Comparison of ENCODE assay signal across 1 cellular context in the genomic region with DNA sequence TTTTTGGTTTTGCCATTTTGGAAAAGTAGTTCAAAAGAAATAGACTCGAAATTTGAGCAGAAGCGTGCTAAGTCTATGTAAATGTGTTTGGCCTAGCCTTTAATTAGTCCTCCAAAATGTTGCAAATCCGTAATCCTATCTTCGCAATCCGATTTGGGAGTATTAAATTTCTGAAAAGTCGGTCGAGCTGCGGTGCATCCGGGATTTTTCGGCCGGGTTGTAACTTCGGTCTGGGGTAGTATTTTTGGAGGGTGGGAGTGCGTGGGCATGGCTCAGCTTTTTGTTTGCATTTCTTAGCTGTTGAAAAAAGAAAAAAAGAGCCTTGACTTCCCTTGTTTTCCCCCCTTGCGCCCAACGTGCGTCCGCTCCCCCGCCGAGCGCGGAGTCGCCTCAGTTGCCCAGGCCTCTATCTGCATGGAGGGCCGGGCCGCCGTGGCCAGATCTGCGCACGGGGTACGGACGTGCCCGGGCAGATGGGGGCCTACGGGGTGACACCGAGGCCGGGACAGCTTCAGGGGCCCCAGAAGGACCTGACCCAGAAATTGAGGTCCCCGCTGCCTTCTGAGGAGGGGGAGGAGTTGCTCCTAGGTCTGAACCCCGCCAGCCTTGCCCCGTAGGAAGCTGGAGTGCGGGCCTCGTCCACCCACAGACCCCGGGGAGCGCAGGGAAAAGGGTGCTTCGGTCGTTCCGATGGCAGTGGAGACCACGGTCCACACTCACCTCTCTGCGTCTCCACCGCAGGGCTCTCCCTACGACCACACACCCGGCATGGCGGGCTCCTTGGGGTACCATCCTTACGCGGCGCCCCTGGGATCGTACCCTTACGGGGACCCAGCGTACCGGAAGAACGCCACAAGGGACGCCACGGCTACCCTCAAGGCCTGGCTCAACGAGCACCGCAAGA.
TF ChIP-seq lines count a peak whose summit lies in the region.

No MANE protein-coding gene starts in this region.

TF ChIP-seq in H1, 55 proteins besides CTCF, POLR2A, EP300 and RAD21 (continued from another document):
- TF ChIP-seq EGR1 (IDR thresholded peaks at IDR 0.05; ENCODE audit: borderline replicate concordance, low read depth, low read length): no peak
- no peak for TF ChIP-seq CHD1 (IDR thresholded peaks at IDR 0.05; ENCODE audit: low read depth, low read length)
- TF ChIP-seq SAP30 (IDR thresholded peaks at IDR 0.05; ENCODE audit: insufficient read depth, insufficient replicate concordance, low read length): no peak
- no peak for TF ChIP-seq BCL11A (IDR thresholded peaks at IDR 0.05; ENCODE audit: low read depth in 2 of 2, low read length in 2 of 2)
- no peak for TF ChIP-seq SIRT6 (IDR thresholded peaks at IDR 0.05; ENCODE audit: low read length)
- TF ChIP-seq GTF2F1 (IDR thresholded peaks at IDR 0.05; ENCODE audit: borderline replicate concordance, low read depth, low read length): no peak
- no peak for TF ChIP-seq TEAD4 (IDR thresholded peaks at IDR 0.05; ENCODE audit: low read depth, low read length)
- TF ChIP-seq KDM5A (IDR thresholded peaks at IDR 0.05; ENCODE audit: low read length): no peak
- no peak for TF ChIP-seq SP2 (IDR thresholded peaks at IDR 0.05; ENCODE audit: low read length)
- no peak for TF ChIP-seq POLR2AphosphoS5 (IDR thresholded peaks at IDR 0.05; ENCODE audit: low read depth, low read length)
- no peak for TF ChIP-seq BACH1 (IDR thresholded peaks at IDR 0.05; ENCODE audit: low read length)
- no peak for TF ChIP-seq JUN (IDR thresholded peaks at IDR 0.05; ENCODE audit: low read depth, low read length)
- no peak for TF ChIP-seq TAF7 (optimal IDR thresholded peaks at IDR 0.05; ENCODE audit: borderline replicate concordance, low read depth, low read length)
- no peak for TF ChIP-seq HDAC6 (IDR thresholded peaks at IDR 0.05; ENCODE audit: low read depth, low read length)
- TF ChIP-seq FOSL1 (IDR thresholded peaks at IDR 0.05; ENCODE audit: insufficient read depth, low read depth, low read length): no peak
- TF ChIP-seq CHD2 (IDR thresholded peaks at IDR 0.05; ENCODE audit: low read length): no peak
- TF ChIP-seq SUZ12 (IDR thresholded peaks at IDR 0.05; ENCODE audit: low read length): peak; percentile 98
- TF ChIP-seq, protein P1, sequence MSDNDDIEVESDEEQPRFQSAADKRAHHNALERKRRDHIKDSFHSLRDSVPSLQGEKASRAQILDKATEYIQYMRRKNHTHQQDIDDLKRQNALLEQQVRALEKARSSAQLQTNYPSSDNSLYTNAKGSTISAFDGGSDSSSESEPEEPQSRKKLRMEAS (IDR thresholded peaks at IDR 0.05): no peak
- peak; percentile 56 for TF ChIP-seq KDM4A (IDR thresholded peaks at IDR 0.05; ENCODE audit: low read depth, low read length, severe bottlenecking)
- TF ChIP-seq CBX8 (IDR thresholded peaks at IDR 0.05; ENCODE audit: borderline replicate concordance, low read depth, low read length): peak; percentile 44; the same call in 1 of the 2 replicates
- TF ChIP-seq NRF1 (IDR thresholded peaks at IDR 0.05; ENCODE audit: low read depth, low read length): no peak
- no peak for TF ChIP-seq CEBPB (IDR thresholded peaks at IDR 0.05; ENCODE audit: low read depth, low read length)
- no peak for TF ChIP-seq KDM1A (IDR thresholded peaks at IDR 0.05; ENCODE audit: borderline replicate concordance, low read length)
- TF ChIP-seq ATF3 (IDR thresholded peaks at IDR 0.05; ENCODE audit: insufficient read depth, low read depth, low read length): no peak
- TF ChIP-seq TAF1 (IDR thresholded peaks at IDR 0.05; ENCODE audit: low read depth, low read length): no peak
- TF ChIP-seq CTBP2 (IDR thresholded peaks at IDR 0.05; ENCODE audit: borderline replicate concordance, insufficient read depth, insufficient read length, low read length): peak; percentile 58
- no peak for TF ChIP-seq SIX5 (IDR thresholded peaks at IDR 0.05; ENCODE audit: low read depth, low read length)
- peak; percentile 70 for TF ChIP-seq RNF2 (IDR thresholded peaks at IDR 0.05; ENCODE audit: borderline replicate concordance, low read depth, low read length, missing control alignments, poor library complexity, severe bottlenecking)
- TF ChIP-seq TCF12 (IDR thresholded peaks at IDR 0.05; ENCODE audit: low read depth, low read length): no peak
- TF ChIP-seq EZH2 (IDR thresholded peaks at IDR 0.05; ENCODE audit: low read depth, low read length, severe bottlenecking): peak; percentile 91
TF ChIP-seq in H1: peak in this region for 6.
